Comparison of ENCODE assay signal across 9 cellular contexts in the genomic region with DNA sequence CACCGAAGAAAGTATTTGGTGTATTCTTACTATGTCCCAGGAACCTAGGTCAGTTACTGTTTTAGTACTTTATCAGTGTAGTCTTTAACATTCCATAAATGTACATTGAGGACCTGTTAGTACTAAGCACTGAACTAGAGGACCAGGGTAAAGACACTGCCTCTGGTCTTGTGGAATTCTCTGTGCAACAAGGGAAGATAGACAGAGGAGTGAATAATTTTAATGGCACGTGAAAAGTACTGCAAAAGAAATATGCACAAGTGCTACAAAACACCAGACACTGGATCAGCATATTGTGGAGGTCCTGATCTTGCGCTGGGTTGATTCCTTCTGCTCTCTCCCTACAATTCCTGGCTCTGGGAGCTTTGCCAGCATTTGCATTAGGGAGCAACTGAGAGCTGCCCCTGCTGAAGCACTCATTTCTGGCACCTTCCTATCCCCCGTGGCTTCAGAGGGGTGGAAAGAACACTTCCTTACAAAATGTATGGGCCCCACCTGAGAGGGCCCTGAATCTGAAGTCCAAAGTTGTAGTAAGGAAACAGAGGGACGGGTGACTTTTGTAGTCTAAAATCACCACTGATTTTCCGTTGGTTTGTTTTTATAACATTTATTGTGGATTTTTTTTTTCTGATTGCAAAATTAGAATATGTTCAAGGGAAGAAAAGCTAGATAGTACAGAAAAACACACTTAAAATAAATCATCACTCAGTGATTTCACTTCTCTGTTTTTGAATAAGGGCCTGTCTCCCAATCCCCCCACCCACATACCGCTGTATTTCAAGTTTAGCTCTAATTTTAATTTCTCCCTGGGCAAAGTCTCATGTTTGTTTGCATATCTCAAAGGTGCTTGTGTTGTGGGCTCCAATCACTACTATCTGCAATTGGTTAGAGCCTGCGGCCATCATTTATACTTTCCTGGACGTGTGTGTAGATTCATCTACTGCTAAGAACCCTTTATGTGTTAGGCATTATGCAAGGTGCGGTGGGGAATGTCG. TPM values are rescaled to one million over a fixed set of nuclear protein-coding genes. Genes with fewer than 3 reads are reported as not detected.
DNase-seq lines count a peak whose midpoint lies in the region; ATAC-seq and TF ChIP-seq lines count a peak whose summit lies in the region.
"Had no signal": no experiment of that assay in that cellular context is flagged by ENCODE, and none has a peak within 500 bp of the region (broad histone marks: within the 10 kb centered on the region; RNA-seq: fewer than 3 reads in every experiment).

No MANE protein-coding gene starts in this region.

- H3K9me3 ChIP-seq in heart left ventricle (no peaks in the 10 kb centered on the region), OCI-LY7 (ENCODE audit: low read length) (peaks cover 8% of the 10 kb centered on the region), upper lobe of right lung (no peaks in the 10 kb centered on the region)

- H3K27me3 ChIP-seq in heart left ventricle (no peaks in the 10 kb centered on the region), upper lobe of right lung (no peaks in the 10 kb centered on the region)

- H3K79me2 ChIP-seq in OCI-LY7 (ENCODE audit: insufficient read depth, low read depth, low read length) = peaks cover 75% of the 10 kb centered on the region

- TF ChIP-seq CTCF in heart left ventricle (IDR thresholded peaks at IDR 0.05) (no peak), OCI-LY7 (conservative IDR thresholded peaks at IDR 0.05; ENCODE audit: low read length) (no peak), upper lobe of right lung (IDR thresholded peaks at IDR 0.05) (no peak)

- H3K4me1 ChIP-seq in heart left ventricle (peaks cover 5 to 84% (median 52%) of the 10 kb centered on the region in 12 donors), OCI-LY7 (ENCODE audit: insufficient read depth, low read length, poor library complexity, severe bottlenecking) (peaks cover 91% of the 10 kb centered on the region), upper lobe of right lung (peaks cover 20% of the 10 kb centered on the region)

- intact Hi-C loops in heart left ventricle (cut with DNase I) = no loop called here
- intact Hi-C loops in cardiac septum (cut with DNase I) = no loop called here
- intact Hi-C loops in OCI-LY7 (cut with micrococcal nuclease; ENCODE audit: unreplicated experiment) = loop anchor here (1.0 to 10.0 kb wide), 2 partner anchors 60 to 378 kb away; a partner anchor contains a TSS
- intact Hi-C loops in upper lobe of right lung (cut with DNase I) = no loop called here

- POLR2A ChIA-PET in OCI-LY7 (lab: Charles Lee) = interaction anchor here (0.6 to 3.6 kb wide), 18 partner anchors 7 to 380 kb away, joined by 3 to 33 read pairs (median 4); a partner anchor contains a TSS

- 58 to 60% (median 59%) methylated on average over 11 of the region's 11 CpGs for WGBS in heart left ventricle, 4 donors

- no peak for DNase-seq in heart left ventricle
- no peak for DNase-seq in cardiac septum (ENCODE audit: low spot score)
- DNase-seq in OCI-LY7 (ENCODE audit: low spot score) = peak; percentile 69
- no peak for DNase-seq in left lobe of liver (ENCODE audit: low spot score)
- DNase-seq in upper lobe of right lung = no peak
- DNase-seq in NCI-H2227 (lab: John Stamatoyannopoulos, UW; ENCODE audit: unreplicated experiment) = no peak
- no peak for DNase-seq in NK-92 (lab: John Stamatoyannopoulos, UW; ENCODE audit: unreplicated experiment)
- DNase-seq: activated CD4-positive, alpha-beta T cell treated with anti-CD3 and anti-CD28 coated beads for 1 hour had no signal

- BruUV-seq in OCI-LY7 (replicated peaks; lab: Mats Ljungman, UMichigan) = no TSS peak

- CTCF ChIA-PET in OCI-LY7 (lab: Charles Lee; ENCODE audit: unreplicated experiment) = interaction anchor here (0.6 to 2.8 kb wide), 6 partner anchors 11 to 161 kb away, joined by 3 to 13 read pairs (median 4); no protein-coding TSS in a partner anchor

- peak overlapping the region in 9 of 12 donors; percentile 3 to 72 (median 62) for H3K4me3 ChIP-seq in heart left ventricle
- H3K4me3 ChIP-seq in OCI-LY7 (ENCODE audit: low read depth, low read length, poor library complexity, severe bottlenecking) = peak overlapping the region; percentile 63
- H3K4me3 ChIP-seq in upper lobe of right lung = peak overlapping the region; percentile 12

- H3K36me3 ChIP-seq in heart left ventricle = peaks cover 0 to 32% (median 26%) of the 10 kb centered on the region in 9 donors
- peaks cover 39% of the 10 kb centered on the region for H3K36me3 ChIP-seq in OCI-LY7 (ENCODE audit: insufficient read depth, low read length)
- H3K36me3 ChIP-seq in upper lobe of right lung = peaks cover 26% of the 10 kb centered on the region

- H4K20me1 ChIP-seq in OCI-LY7 (ENCODE audit: insufficient read depth, low read length) = no peaks in the 10 kb centered on the region

- H2AFZ ChIP-seq in OCI-LY7 (ENCODE audit: low read length) = peak overlapping the region; percentile 33; the same call in 1 of the 2 replicates

- ATAC-seq in heart left ventricle (no peak), left lobe of liver (peak; percentile 38), upper lobe of right lung (no peak), GM19395 (IDR thresholded peaks at IDR 0.05; ENCODE audit: unreplicated experiment) (no peak)

- TF ChIP-seq POLR2A in heart left ventricle (IDR thresholded peaks at IDR 0.05) = no peak

- peak overlapping the region in 11 of 12 donors; percentile 5 to 96 (median 92) for H3K27ac ChIP-seq in heart left ventricle
- H3K27ac ChIP-seq in OCI-LY7 (ENCODE audit: low read depth, low read length, poor library complexity, severe bottlenecking) = peak overlapping the region; percentile 98
- H3K27ac ChIP-seq in upper lobe of right lung = peak overlapping the region; percentile 38

- H3K9me2 ChIP-seq in OCI-LY7 (ENCODE audit: insufficient read depth, low read length) = no peaks in the 10 kb centered on the region

- peak overlapping the region; percentile 89 for H3K4me2 ChIP-seq in OCI-LY7 (ENCODE audit: low read length)

RNA-seq across cellular contexts. Expression of a gene that starts 4.9 kb away (rescaled TPM):
- total RNA-seq in heart left ventricle = 100 to 1,000 TPM; 156 to 286 (median 200) TPM
- polyA plus RNA-seq in heart left ventricle = 100 to 1,000 TPM; 155 to 213 TPM
- total RNA-seq in cardiac septum = 274 TPM
- 37.2 and 46.9 TPM in 2 replicates for total RNA-seq in OCI-LY7 (2014; rRNA removed; shearing (Covaris generic))
- total RNA-seq in OCI-LY7 (2022) = 31.7 and 34.9 TPM in 2 replicates
- total RNA-seq in left lobe of liver = 22.7 TPM
- 88.8 TPM for total RNA-seq in upper lobe of right lung

Comparison
In these comparisons a context has a peak if more than half of its experiments do, and no peak if none do; other contexts are left out.
1. H3K27ac ChIP-seq: peak in every context shown above with its lines; median percentile 98 in OCI-LY7; 92 in heart left ventricle; 38 in upper lobe of right lung.
2. H3K4me3 ChIP-seq: peak in every context shown above with its lines; median percentile 63 in OCI-LY7; 62 in heart left ventricle; 12 in upper lobe of right lung.